In the genomic region with DNA sequence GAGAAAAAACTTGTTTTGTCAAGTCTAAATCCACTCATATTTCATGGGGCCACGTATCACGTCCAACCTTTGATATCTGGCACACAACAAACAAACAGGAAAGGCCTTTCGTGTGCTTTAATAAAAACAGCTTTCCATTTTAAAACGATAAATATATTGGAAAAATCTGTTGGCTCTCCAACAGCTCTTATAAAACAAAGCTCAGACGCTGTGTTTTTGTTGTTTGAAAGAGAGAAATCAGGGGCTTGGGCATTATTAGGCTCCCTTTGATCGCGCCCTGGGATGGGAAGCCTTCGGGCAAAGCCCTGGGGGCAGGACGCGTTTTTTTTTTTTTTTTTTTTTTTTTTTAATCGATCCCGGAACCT, we compare ENCODE assay signal across 8 cellular contexts. TPM values are rescaled to one million over a fixed set of nuclear protein-coding genes. Genes with fewer than 3 reads are reported as not detected.
A peak's percentile ranks its signal among the peaks of the same experiment; 100 is the strongest.
DNase-seq lines count a peak whose midpoint lies in the region; ATAC-seq and TF ChIP-seq lines count a peak whose summit lies in the region.

No MANE protein-coding gene starts in this region.

- no peaks in the 10 kb centered on the region for H3K27me3 ChIP-seq in IMR-90 (ENCODE audit: control insufficient read depth, insufficient read depth, low read length)
- H3K27me3 ChIP-seq in muscle layer of duodenum (ENCODE audit: low read depth, low read length) = no peaks in the 10 kb centered on the region

- H3K4ac ChIP-seq in IMR-90 (ENCODE audit: low read depth, low read length) = peak overlapping the region; percentile 72

- TF ChIP-seq CTCF in AG10803 (conservative IDR thresholded peaks at IDR 0.05; ENCODE audit: low read length) (no peak), IMR-90 (conservative IDR thresholded peaks at IDR 0.05; ENCODE audit: low read depth, low read length) (no peak)

- peak overlapping the region; percentile 88 for H2AFZ ChIP-seq in IMR-90 (replicated peaks; ENCODE audit: low read length, poor library complexity)

- dilution Hi-C loops in IMR-90 (cut with HindIII; ENCODE audit: low sequenced_read_pairs, unreplicated experiment) = no loop called here

- no peaks in the 10 kb centered on the region for H3K9me1 ChIP-seq in IMR-90 (ENCODE audit: insufficient read depth, low read length)

- intact Hi-C loops in IMR-90 (cut with micrococcal nuclease) = no loop called here

- peak overlapping the region; percentile 58; the same call in 1 of the 2 replicates for H3K18ac ChIP-seq in IMR-90 (ENCODE audit: low read depth, low read length)

- peak overlapping the region; percentile 72 for H3K4me2 ChIP-seq in IMR-90 (ENCODE audit: low read depth, low read length)

- no peak overlapping the region for H2AK5ac ChIP-seq in IMR-90 (ENCODE audit: low read depth, low read length)

- H3K79me1 ChIP-seq in IMR-90 (ENCODE audit: low read depth in 1 of 2, low read length in 2 of 2) = peaks cover 0 to 12% of the 10 kb centered on the region in 2 experiments; a peak in 2 of 4 replicates

- no peak for TF ChIP-seq POLR2A in IMR-90 (IDR thresholded peaks at IDR 0.05; ENCODE audit: low read depth, low read length)

- H4K8ac ChIP-seq in IMR-90 (ENCODE audit: low read depth in 2 of 2, low read length in 2 of 2) = peak overlapping the region; percentile 71 to 73

- H3K27ac ChIP-seq in IMR-90 (ENCODE audit: insufficient read depth, low read length) (peak overlapping the region; percentile 68), muscle layer of duodenum (ENCODE audit: low read length) (peak overlapping the region; percentile 80)

- no peaks in the 10 kb centered on the region for H4K20me1 ChIP-seq in IMR-90 (ENCODE audit: insufficient read depth, low read length)

- no TSS peak for BruUV-seq in IMR-90 (replicated peaks; lab: Mats Ljungman, UMichigan)

- H3K23ac ChIP-seq in IMR-90 (ENCODE audit: low read depth, low read length) = peak overlapping the region; percentile 63

- H2AK9ac ChIP-seq in IMR-90 (replicated peaks; ENCODE audit: low read depth, low read length, poor library complexity) = no peak overlapping the region

- peak overlapping the region; percentile 69; the same call in 1 of the 2 replicates for H4K5ac ChIP-seq in IMR-90 (ENCODE audit: low read depth, low read length)

- peaks cover 8% of the 10 kb centered on the region; the same call in 1 of the 2 replicates for H3K9me3 ChIP-seq in IMR-90 (ENCODE audit: control insufficient read depth, insufficient read depth, low read length)
- peaks cover 0 to 14% of the 10 kb centered on the region in 2 donors for H3K9me3 ChIP-seq in muscle layer of duodenum (ENCODE audit: control insufficient read depth in 1 of 2, low read length in 2 of 2)

- WGBS in IMR-90 (ENCODE audit: extremely low coverage in 2 of 2, insufficient read length in 1 of 2), 2 experiments = 0% methylated on average over 2 of the region's 12 CpGs; no CpG with 5 or more reads in 1 of the 2 experiments

- ATAC-seq in IMR-90 (ENCODE audit: low read depth) = no peak
- no peak for ATAC-seq in HG03342 (IDR thresholded peaks at IDR 0.05; ENCODE audit: unreplicated experiment)
- no peak for ATAC-seq in HG03045 (IDR thresholded peaks at IDR 0.05; ENCODE audit: unreplicated experiment)

- H3K4me3 ChIP-seq in AG10803 (ENCODE audit: low read length) (peak overlapping the region; percentile 53), IMR-90 (ENCODE audit: insufficient read depth, low read depth, low read length) (peak overlapping the region; percentile 55), muscle layer of duodenum (ENCODE audit: low read depth in 1 of 2, low read length in 2 of 2) (peak overlapping the region; percentile 42 to 58)

- H2BK120ac ChIP-seq in IMR-90 (ENCODE audit: low read depth, low read length) = peak overlapping the region; percentile 77

- peak overlapping the region; percentile 50; the same call in 1 of the 3 replicates for H2BK15ac ChIP-seq in IMR-90 (ENCODE audit: low read depth, low read length)

- H3K9ac ChIP-seq in IMR-90 (ENCODE audit: low read depth, low read length) = peak overlapping the region; percentile 67

- peak overlapping the region; percentile 72; the same call in 1 of the 2 replicates for H4K91ac ChIP-seq in IMR-90 (ENCODE audit: insufficient read depth, low read depth, low read length)

- H2BK5ac ChIP-seq in IMR-90 (ENCODE audit: low read depth, low read length, poor library complexity, severe bottlenecking) = peak overlapping the region; percentile 75

- no peak for TF ChIP-seq RAD21 in IMR-90 (IDR thresholded peaks at IDR 0.05; ENCODE audit: low read length)

- POLR2A ChIA-PET in IMR-90 (lab: Charles Lee; ENCODE audit: unreplicated experiment) = interaction anchor here (0.6 kb wide), 1 partner anchor 38 kb away, joined by 5 read pairs; no protein-coding TSS in a partner anchor

- H3K4me1 ChIP-seq in IMR-90 (ENCODE audit: control insufficient read depth, insufficient read depth, low read length) (no peaks in the 10 kb centered on the region), muscle layer of duodenum (ENCODE audit: control insufficient read depth in 1 of 2, insufficient read depth in 2 of 2, low read length in 2 of 2) (peaks cover 0 to 12% of the 10 kb centered on the region in 2 donors)

- H3K36me3 ChIP-seq in IMR-90 (ENCODE audit: control insufficient read depth, insufficient read depth, low read length) (no peaks in the 10 kb centered on the region), muscle layer of duodenum (ENCODE audit: control insufficient read depth in 1 of 2, insufficient read depth in 2 of 2, low read length in 2 of 2) (no peaks in the 10 kb centered on the region)

- peak overlapping the region; percentile 78; the same call in 1 of the 2 replicates for H3K14ac ChIP-seq in IMR-90 (replicated peaks; ENCODE audit: low read depth, low read length)

- peak overlapping the region; percentile 86 for H3K56ac ChIP-seq in IMR-90 (ENCODE audit: extremely low read depth, insufficient read depth, low read length)

- CTCF ChIA-PET in IMR-90 (lab: Yijun Ruan, JAX) = no interaction called here

- DNase-seq in AG10803 (ENCODE audit: low read depth) = peak; percentile 37
- peak; percentile 29 for DNase-seq in IMR-90
- DNase-seq in cerebellum (ENCODE audit: low spot score) = peak; percentile 2
- no peak for DNase-seq in stimulated activated naive CD4-positive, alpha-beta T cell treated with Interleukin-2 at 50 U/mL for 16 hours (lab: John Stamatoyannopoulos, UW)
- no peak for DNase-seq in dermis blood vessel endothelial cell

- in situ Hi-C loops in IMR-90 (cut with MboI; ENCODE audit: low sequenced_read_pairs) = no loop called here

- H2BK20ac ChIP-seq in IMR-90 (ENCODE audit: low read depth, low read length) = peak overlapping the region; percentile 38; the same call in 1 of the 2 replicates

TF ChIP-seq in IMR-90, 13 proteins besides CTCF, POLR2A, EP300 and RAD21:
- no peak for TF ChIP-seq MAZ (IDR thresholded peaks at IDR 0.05; ENCODE audit: borderline replicate concordance, low read depth, low read length)
- TF ChIP-seq RFX5 (IDR thresholded peaks at IDR 0.05; ENCODE audit: low read depth, low read length) = no peak
- no peak for TF ChIP-seq USF2 (IDR thresholded peaks at IDR 0.05; ENCODE audit: low read depth, low read length)
- TF ChIP-seq CHD1 (IDR thresholded peaks at IDR 0.05; ENCODE audit: low read depth, low read length) = no peak
- TF ChIP-seq, protein P1, sequence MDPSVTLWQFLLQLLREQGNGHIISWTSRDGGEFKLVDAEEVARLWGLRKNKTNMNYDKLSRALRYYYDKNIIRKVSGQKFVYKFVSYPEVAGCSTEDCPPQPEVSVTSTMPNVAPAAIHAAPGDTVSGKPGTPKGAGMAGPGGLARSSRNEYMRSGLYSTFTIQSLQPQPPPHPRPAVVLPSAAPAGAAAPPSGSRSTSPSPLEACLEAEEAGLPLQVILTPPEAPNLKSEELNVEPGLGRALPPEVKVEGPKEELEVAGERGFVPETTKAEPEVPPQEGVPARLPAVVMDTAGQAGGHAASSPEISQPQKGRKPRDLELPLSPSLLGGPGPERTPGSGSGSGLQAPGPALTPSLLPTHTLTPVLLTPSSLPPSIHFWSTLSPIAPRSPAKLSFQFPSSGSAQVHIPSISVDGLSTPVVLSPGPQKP (IDR thresholded peaks at IDR 0.05; ENCODE audit: borderline replicate concordance, low read depth, low read length) = no peak
- no peak for TF ChIP-seq BHLHE40 (IDR thresholded peaks at IDR 0.05; ENCODE audit: low read depth, low read length)
- no peak for TF ChIP-seq NFE2L2 (IDR thresholded peaks at IDR 0.05; ENCODE audit: low read depth, low read length)
- TF ChIP-seq FOS (IDR thresholded peaks at IDR 0.05; ENCODE audit: low read depth, low read length) = no peak
- no peak for TF ChIP-seq CEBPB (IDR thresholded peaks at IDR 0.05; ENCODE audit: low read depth, low read length)
- TF ChIP-seq MAFK (IDR thresholded peaks at IDR 0.05; ENCODE audit: low read depth, low read length) = no peak
- TF ChIP-seq RCOR1 (IDR thresholded peaks at IDR 0.05; ENCODE audit: insufficient replicate concordance, low read length) = no peak
- no peak for TF ChIP-seq MXI1 (IDR thresholded peaks at IDR 0.05; ENCODE audit: borderline replicate concordance, low read depth, low read length)
- no peak for TF ChIP-seq SMC3 (IDR thresholded peaks at IDR 0.05; ENCODE audit: low read depth, low read length)

RNA-seq across cellular contexts. Expression of gene PLEKHA5, which starts 0.4 kb away (rescaled TPM):
- total RNA-seq in IMR-90 (2012; rRNA removed) = 12.2 and 16.1 TPM in 2 replicates
- polyA plus RNA-seq in IMR-90 (2012; rRNA removed) = 4.3 and 5.3 TPM in 2 replicates
- polyA plus RNA-seq in IMR-90 (2012; cell fraction: cytosol; rRNA removed) = 0.95 and 1.1 TPM in 2 replicates
- 1.2 and 7.9 TPM in 2 replicates for polyA plus RNA-seq in IMR-90 (2012; cell fraction: nucleus; rRNA removed; ENCODE audit: low replicate concordance)
- total RNA-seq in cerebellum = 132 TPM
- total RNA-seq in dermis blood vessel endothelial cell = 12.8 and 13.8 TPM in 2 replicates

Comparison
In these comparisons a context has a peak if more than half of its experiments do, and no peak if none do; other contexts are left out.
1. DNase-seq: peak in AG10803 (single experiment), IMR-90 (single experiment) and cerebellum (single experiment); none in stimulated activated naive CD4-positive, alpha-beta T cell treated with Interleukin-2 at 50 U/mL for 16 hours (single experiment) and dermis blood vessel endothelial cell (single experiment).
2. Peak in every context shown above with its lines, with median percentiles within 50 percentile points of each other: H3K4me3 ChIP-seq.